Comparison of ENCODE assay signal across 14 cellular contexts in the genomic region with DNA sequence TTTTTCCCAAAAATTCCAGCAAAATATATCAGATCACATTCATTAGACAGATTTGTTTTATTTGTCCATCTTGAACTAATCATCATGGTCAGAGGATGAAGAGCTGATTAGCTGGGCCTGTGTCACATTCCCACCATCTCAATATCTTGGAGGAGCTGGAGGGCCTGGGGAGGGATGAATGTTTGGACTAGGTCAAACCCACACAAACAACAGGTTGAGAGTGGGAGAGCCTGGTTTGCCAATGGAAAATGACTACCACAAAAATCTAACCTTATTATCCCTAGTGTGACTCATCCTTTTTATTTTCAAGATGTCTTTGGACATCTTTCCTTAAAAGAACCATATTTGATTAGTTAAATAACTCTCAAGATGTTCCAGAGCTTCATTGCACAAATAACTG.
"Had no signal": no experiment of that assay in that cellular context is flagged by ENCODE, and none has a peak within 500 bp of the region (broad histone marks: within the 10 kb centered on the region; RNA-seq: fewer than 3 reads in every experiment).

No MANE protein-coding gene starts in this region.

- H3K4me3 ChIP-seq: left ventricle myocardium inferior, ovary, suprapubic skin, upper lobe of right lung had no signal

- H3K36me3 ChIP-seq: left ventricle myocardium inferior, ovary, suprapubic skin, upper lobe of right lung had no signal

- H3K27me3 ChIP-seq: dorsolateral prefrontal cortex, ovary, suprapubic skin, upper lobe of right lung had no signal

- H3K27ac Mint-ChIP-seq: activated naive CD8-positive, alpha-beta T cell; memory B cell; T-helper 2 cell treated with Interferon-gamma antibody and Interleukin-4, amounts not matched to agents 5 μg/mL and 100 μg/mL, for 36 hours had no signal

- H3K36me3 Mint-ChIP-seq: activated naive CD8-positive, alpha-beta T cell; memory B cell had no signal

- H3K9me3 ChIP-seq: left ventricle myocardium inferior, ovary, suprapubic skin, upper lobe of right lung had no signal

- ATAC-seq: activated T-cell treated with anti-CD3 and anti-CD28 coated beads, Interleukin-2, amount 50 U/mL, for 4 hours had no signal

- H3K4me1 Mint-ChIP-seq: memory B cell had no signal

- H3K4me1 ChIP-seq: left ventricle myocardium inferior, suprapubic skin had no signal

- DNase-seq: activated CD4-positive, alpha-beta T cell treated with anti-CD3 and anti-CD28 coated beads, Interleukin-2, amount 50 U/mL, for 48 hours; activated gamma-delta T cell; activated T-cell treated with anti-CD3 and anti-CD28 coated beads, Interleukin-2, amount 50 U/mL, for 4 hours; kidney; left ventricle myocardium inferior; ovary; stimulated activated CD4-positive, alpha-beta T cell treated with anti-CD3 and anti-CD28 coated beads, Interleukin-2, amount 100 ng/mL, for 48 hours; stimulated activated naive CD4-positive, alpha-beta T cell treated with Interleukin-2 at 50 U/mL for 16 hours; upper lobe of right lung had no signal

- H3K9me3 Mint-ChIP-seq: activated T-cell treated with anti-CD3 and anti-CD28 coated beads, Interleukin-2, amount 50 U/mL, for 4 hours; memory B cell; T-helper 2 cell treated with Interferon-gamma antibody and Interleukin-4, amounts not matched to agents 5 μg/mL and 100 μg/mL, for 36 hours had no signal

- H3K4me3 Mint-ChIP-seq: activated naive CD8-positive, alpha-beta T cell; activated T-cell treated with anti-CD3 and anti-CD28 coated beads, Interleukin-2, amount 50 U/mL, for 4 hours; memory B cell; T-helper 2 cell treated with Interferon-gamma antibody and Interleukin-4, amounts not matched to agents 5 μg/mL and 100 μg/mL, for 36 hours had no signal
